Comparison of ENCODE assay signal across 9 cellular contexts in genomic region chr4:73589261-73589847, GRCh38. TPM values are rescaled to one million over a fixed set of nuclear protein-coding genes. Genes with fewer than 3 reads are reported as not detected.
DNase-seq lines count a peak whose midpoint lies in the region; ATAC-seq, FAIRE-seq and TF ChIP-seq lines count a peak whose summit lies in the region.
"Had no signal": no experiment of that assay in that cellular context is flagged by ENCODE, and none has a peak within 500 bp of the region (broad histone marks: within the 10 kb centered on the region; RNA-seq: fewer than 3 reads in every experiment).

No MANE protein-coding gene starts in this region.

- H3K9me3 ChIP-seq in AG04450 (ENCODE audit: control insufficient read depth, insufficient read depth, low read length): no peaks in the 10 kb centered on the region

- peak; percentile 50 for DNase-seq in AG04450 (ENCODE audit: low read depth, low spot score)
- DNase-seq in bronchial epithelial cell (ENCODE audit: low read depth): peak; percentile 97
- DNase-seq in COR-L47 (lab: John Stamatoyannopoulos, UW): no peak
- DNase-seq in NCI-H1694 treated with DMSO at 0.1 percent for 48 hours (lab: John Stamatoyannopoulos, UW): no peak
- no peak for DNase-seq in NCI-H2171 (lab: John Stamatoyannopoulos, UW)
- no peak for DNase-seq in NOMO-1 treated with DMSO at 0.1 percent for 48 hours (lab: John Stamatoyannopoulos, UW; ENCODE audit: unreplicated experiment)

- ATAC-seq in GM19463 (IDR thresholded peaks at IDR 0.05; ENCODE audit: unreplicated experiment) (peak; percentile 25), HG03342 (IDR thresholded peaks at IDR 0.05; ENCODE audit: unreplicated experiment) (peak; percentile 43)

- no peak overlapping the region for H3K27ac ChIP-seq in AG04450 (ENCODE audit: low read depth, low read length)
- H3K27ac ChIP-seq: SK-N-MC had no signal

- H3K36me3 ChIP-seq in bronchial epithelial cell (ENCODE audit: control insufficient read depth, insufficient read depth, low read length): peaks cover 9% of the 10 kb centered on the region

- H3K27me3 ChIP-seq in AG04450 (ENCODE audit: control insufficient read depth, insufficient read depth, low read length) (no peaks in the 10 kb centered on the region), bronchial epithelial cell (ENCODE audit: control insufficient read depth, insufficient read depth, low read length) (no peaks in the 10 kb centered on the region)

- H3K4me3 ChIP-seq in AG04450 (ENCODE audit: low read depth, low read length) (no peak overlapping the region), bronchial epithelial cell (ENCODE audit: low read depth, low read length) (no peak overlapping the region)
- H3K4me3 ChIP-seq: SK-N-MC had no signal

- no peak for FAIRE-seq in bronchial epithelial cell (lab: Jason Lieb, UNC)

- POLR2A ChIA-PET in AG04450 (lab: Yijun Ruan, JAX): interaction anchor here (1.3 kb wide), 1 partner anchor 10 kb away, joined by 4 read pairs; no protein-coding TSS in a partner anchor

- CTCF ChIA-PET in AG04450 (lab: Charles Lee): interaction anchor here (0.8 to 6.3 kb wide), 9 partner anchors 14 to 545 kb away, joined by 3 to 42 read pairs (median 4); partner anchors contain the start of gene CXCL2

- no peak for TF ChIP-seq CTCF in AG04450 (IDR thresholded peaks at IDR 0.05; ENCODE audit: low read depth, low read length)
- TF ChIP-seq CTCF in bronchial epithelial cell (IDR thresholded peaks at IDR 0.05; ENCODE audit: insufficient read depth, low read length, severe bottlenecking): no peak

RNA-seq across cellular contexts. Expression of gene RASSF6, which starts 30.9 kb away (rescaled TPM):
- 0.06 and 0.07 TPM in 2 replicates for polyA plus RNA-seq in AG04450 (2011; rRNA removed)
- polyA minus RNA-seq in AG04450 (2011; rRNA and poly(A)+ RNA removed): not detected in 2 replicates
- total RNA-seq in bronchial epithelial cell: 7.4 and 14.8 TPM in 2 replicates

Comparison
In these comparisons a context has a peak if more than half of its experiments do, and no peak if none do; other contexts are left out.
1. DNase-seq: peak in AG04450 (single experiment) and bronchial epithelial cell (single experiment); none in COR-L47 (single experiment), NCI-H1694 treated with DMSO at 0.1 percent for 48 hours (single experiment), NCI-H2171 (single experiment) and NOMO-1 treated with DMSO at 0.1 percent for 48 hours (single experiment).